In genomic region chr18:2104620-2105462, GRCh38 we compare ENCODE assay signal across 9 cellular contexts.
DNase-seq lines count a peak whose midpoint lies in the region; ATAC-seq and TF ChIP-seq lines count a peak whose summit lies in the region.
"Had no signal": no experiment of that assay in that cellular context is flagged by ENCODE, and none has a peak within 500 bp of the region (broad histone marks: within the 10 kb centered on the region; RNA-seq: fewer than 3 reads in every experiment).

No MANE protein-coding gene starts in this region.

- BruUV-seq in Panc1 (replicated peaks; lab: Mats Ljungman, UMichigan), result no TSS peak

- H3K4me1 ChIP-seq in Panc1 (ENCODE audit: control insufficient read depth, insufficient read depth, low read length) (no peaks in the 10 kb centered on the region), left ventricle myocardium inferior (no peaks in the 10 kb centered on the region)

- H3K9me3 Mint-ChIP-seq in activated naive CD4-positive, alpha-beta T cell treated with anti-CD3 and anti-CD28 coated beads for 36 hours, result no peaks in the 10 kb centered on the region
- H3K9me3 Mint-ChIP-seq: T-helper 1 cell treated with Interleukin-12 subunit alpha and Interleukin-12 subunit beta and Interleukin-4 antibody, amounts not matched to agents 30 μg/mL and 1 μg/mL, for 36 hours had no signal

- no peak overlapping the region for H3K27ac Mint-ChIP-seq in activated naive CD4-positive, alpha-beta T cell treated with anti-CD3 and anti-CD28 coated beads for 36 hours
- H3K27ac Mint-ChIP-seq: T-helper 1 cell treated with Interleukin-12 subunit alpha and Interleukin-12 subunit beta and Interleukin-4 antibody, amounts not matched to agents 30 μg/mL and 1 μg/mL, for 36 hours had no signal

- no peaks in the 10 kb centered on the region for H3K27me3 ChIP-seq in Panc1 (ENCODE audit: control insufficient read depth, insufficient read depth, low read length)
- H3K27me3 ChIP-seq in left ventricle myocardium inferior (ENCODE audit: low read depth), result peaks cover 3% of the 10 kb centered on the region

- ATAC-seq in HG03139 (IDR thresholded peaks at IDR 0.05; ENCODE audit: unreplicated experiment) (peak; percentile 83), Panc1 (peak; percentile 70; the same call in 1 of the 2 replicates)

- peaks cover 5% of the 10 kb centered on the region for H3K27me3 Mint-ChIP-seq in activated naive CD4-positive, alpha-beta T cell treated with anti-CD3 and anti-CD28 coated beads for 36 hours (ENCODE audit: low read depth)

- peak; percentile 70 for TF ChIP-seq CTCF in Panc1 (IDR thresholded peaks at IDR 0.05)
- peak; percentile 79 for TF ChIP-seq CTCF in left ventricle myocardium inferior (IDR thresholded peaks at IDR 0.05; ENCODE audit: borderline replicate concordance)

- in situ Hi-C loops in Panc1 (cut with HindIII; ENCODE audit: low pct_unique_long_range_greater_than_20kb, low sequenced_read_pairs), result no loop called here

- H3K4me3 ChIP-seq in Panc1 (ENCODE audit: low read depth in 2 of 2, low read length in 2 of 2) (no peak overlapping the region), left ventricle myocardium inferior (no peak overlapping the region)

- intact Hi-C loops in Panc1 (cut with micrococcal nuclease; ENCODE audit: unreplicated experiment), result loop anchor here (5.0 kb wide), 1 partner anchor 117 kb away; no protein-coding TSS in a partner anchor
- intact Hi-C loops in activated naive CD4-positive, alpha-beta T cell treated with anti-CD3 and anti-CD28 coated beads for 36 hours (cut with micrococcal nuclease), result loop anchor here (1.0 to 2.0 kb wide), 4 partner anchors 120 to 1141 kb away; no protein-coding TSS in a partner anchor
- intact Hi-C loops in left ventricle myocardium inferior (cut with micrococcal nuclease), result loop anchor here (10.0 kb wide), 2 partner anchors 120 to 440 kb away; no protein-coding TSS in a partner anchor

- H3K36me3 Mint-ChIP-seq in activated naive CD4-positive, alpha-beta T cell treated with anti-CD3 and anti-CD28 coated beads for 36 hours (ENCODE audit: low read depth), result no peaks in the 10 kb centered on the region

- no peak overlapping the region for H3K4me3 Mint-ChIP-seq in activated naive CD4-positive, alpha-beta T cell treated with anti-CD3 and anti-CD28 coated beads for 36 hours
- H3K4me3 Mint-ChIP-seq: T-helper 1 cell treated with Interleukin-12 subunit alpha and Interleukin-12 subunit beta and Interleukin-4 antibody, amounts not matched to agents 30 μg/mL and 1 μg/mL, for 36 hours had no signal

- H3K27ac ChIP-seq in Panc1 (ENCODE audit: low read length) (no peak overlapping the region), left ventricle myocardium inferior (replicated peaks) (no peak overlapping the region)

- H3K36me3 ChIP-seq in Panc1 (ENCODE audit: control insufficient read depth, insufficient read depth, low read length), result no peaks in the 10 kb centered on the region
- H3K36me3 ChIP-seq in left ventricle myocardium inferior, result no peaks in the 10 kb centered on the region

- POLR2A ChIA-PET in Panc1 (lab: Charles Lee), result no interaction called here

- DNase-seq in CMK (ENCODE audit: low read depth), result peak; percentile 14
- peak; percentile 19 for DNase-seq in GM19238 (ENCODE audit: insufficient read length, low spot score)
- DNase-seq in Panc1 (ENCODE audit: low read depth, low spot score), result peak; percentile 27
- peak; percentile 61 for DNase-seq in activated naive CD4-positive, alpha-beta T cell treated with anti-CD3 and anti-CD28 coated beads for 36 hours
- peak; percentile 38 for DNase-seq in left ventricle myocardium inferior
- peak; percentile 24 for DNase-seq in stimulated activated CD4-positive, alpha-beta T cell treated with anti-CD3 and anti-CD28 coated beads, Interleukin-12 subunit alpha, Interleukin-12 subunit beta, amount 100 ng/mL, for 4 hours
- no peak for DNase-seq in DMS114 treated with DMSO at 0.1 percent for 48 hours (lab: John Stamatoyannopoulos, UW; ENCODE audit: unreplicated experiment)

- CTCF ChIA-PET in Panc1 (lab: Charles Lee), result interaction anchor here (0.9 to 1.2 kb wide), 2 partner anchors 16 to 437 kb away, joined by 3 to 4 read pairs; no protein-coding TSS in a partner anchor
- CTCF ChIA-PET in activated naive CD4-positive, alpha-beta T cell treated with anti-CD3 and anti-CD28 coated beads for 36 hours (lab: Charles Lee), result interaction anchor here (0.6 to 2.9 kb wide), 14 partner anchors 8 to 1288 kb away, joined by 3 to 20 read pairs (median 3); no protein-coding TSS in a partner anchor

- H3K4me1 Mint-ChIP-seq in activated naive CD4-positive, alpha-beta T cell treated with anti-CD3 and anti-CD28 coated beads for 36 hours (ENCODE audit: low read depth), result no peaks in the 10 kb centered on the region

- H3K9me3 ChIP-seq in Panc1 (ENCODE audit: control insufficient read depth, insufficient read depth, low read depth, low read length), result no peaks in the 10 kb centered on the region
- peaks cover 8% of the 10 kb centered on the region for H3K9me3 ChIP-seq in left ventricle myocardium inferior (replicated peaks)
